In genomic region chr2:95231723-95232122, GRCh38 we compare ENCODE assay signal across 8 cellular contexts. TPM values are rescaled to one million over a fixed set of nuclear protein-coding genes. Genes with fewer than 3 reads are reported as not detected.
DNase-seq lines count a peak whose midpoint lies in the region; ATAC-seq and TF ChIP-seq lines count a peak whose summit lies in the region.

No MANE protein-coding gene starts in this region.

- H3K27ac ChIP-seq in cardiac muscle cell: no peak overlapping the region

- no peak for ATAC-seq in Right ventricle myocardium inferior

- peaks cover 46% of the 10 kb centered on the region for H3K9me3 Mint-ChIP-seq in nephron
- H3K9me3 Mint-ChIP-seq in immature natural killer cell: peaks cover 13 to 51% (median 24%) of the 10 kb centered on the region in 6 donors

- H3K36me3 ChIP-seq in cardiac muscle cell: no peaks in the 10 kb centered on the region

- peak; percentile 58 to 89 for DNase-seq in cardiac muscle cell (ENCODE audit: low read depth in 1 of 2, low spot score in 1 of 2)
- DNase-seq in Right ventricle myocardium inferior (ENCODE audit: missing footprints): no peak
- DNase-seq in LNCaP clone FGC (ENCODE audit: low read depth): peak; percentile 50
- DNase-seq in SHP77 (lab: John Stamatoyannopoulos, UW): peak; percentile 73 to 76
- DNase-seq in epidermal melanocyte (ENCODE audit: insufficient read length, low spot score): peak; percentile 74
- DNase-seq in immature natural killer cell: no peak
- DNase-seq in effector CD8-positive, alpha-beta T cell (lab: John Stamatoyannopoulos, UW): no peak

- intact Hi-C loops in Right ventricle myocardium inferior (cut with DNase I): loop anchor here (5.0 kb wide), 1 partner anchor 86 kb away; no protein-coding TSS in a partner anchor

- no peak overlapping the region for H3K4me3 Mint-ChIP-seq in nephron
- no peak overlapping the region for H3K4me3 Mint-ChIP-seq in immature natural killer cell

- TF ChIP-seq CTCF in cardiac muscle cell (IDR thresholded peaks at IDR 0.05; ENCODE audit: low read depth, low read length) (peak; percentile 87), LNCaP clone FGC (IDR thresholded peaks at IDR 0.05; ENCODE audit: control insufficient read depth, extremely low read depth, insufficient read depth) (peak; percentile 90), nephron (IDR thresholded peaks at IDR 0.05; ENCODE audit: unreplicated experiment in 3 of 3) (peak; percentile 51 to 60 (median 55))

- H3K4me1 ChIP-seq in cardiac muscle cell (ENCODE audit: low read depth): no peaks in the 10 kb centered on the region

- H3K4me1 Mint-ChIP-seq in nephron: no peaks in the 10 kb centered on the region
- H3K4me1 Mint-ChIP-seq in immature natural killer cell: no peaks in the 10 kb centered on the region

- H3K36me3 Mint-ChIP-seq in nephron (ENCODE audit: low read depth) (peaks cover 8% of the 10 kb centered on the region), immature natural killer cell (peaks cover 3 to 14% (median 6%) of the 10 kb centered on the region in 3 donors)

- H3K4me3 ChIP-seq in cardiac muscle cell: no peak overlapping the region
- H3K4me3 ChIP-seq in LNCaP clone FGC (ENCODE audit: low read depth, low read length): no peak overlapping the region

- H3K27ac Mint-ChIP-seq in nephron (no peak overlapping the region), immature natural killer cell (no peak overlapping the region)

- H3K27me3 Mint-ChIP-seq in nephron (ENCODE audit: low read depth) (no peaks in the 10 kb centered on the region), immature natural killer cell (ENCODE audit: low read depth in 3 of 3) (peaks cover 0 to 2% (median 1%) of the 10 kb centered on the region in 3 donors)

- no peaks in the 10 kb centered on the region for H3K9me3 ChIP-seq in cardiac muscle cell (ENCODE audit: low read depth)

- H3K27me3 ChIP-seq in cardiac muscle cell: no peaks in the 10 kb centered on the region

RNA-seq across cellular contexts. Expression of gene ZNF892, which starts 24.4 kb away (rescaled TPM):
- total RNA-seq in cardiac muscle cell (7.3 and 12.6 TPM in 2 replicates), Right ventricle myocardium inferior (2.5 TPM)
- polyA plus RNA-seq in cardiac muscle cell (2.6 and 4.7 TPM in 2 replicates), immature natural killer cell (1 to 10 TPM in 1 of 3 donors, under 1 TPM in 1, not detected in 1; 0.68 to 1.9 TPM)

RNA-seq across cellular contexts. Expression of gene PROM2, which starts 42.5 kb away (rescaled TPM):
- total RNA-seq in cardiac muscle cell (2.6 and 16.0 TPM in 2 replicates), Right ventricle myocardium inferior (0.32 TPM)
- polyA plus RNA-seq in cardiac muscle cell (1.4 and 2.3 TPM in 2 replicates), immature natural killer cell (not detected)

Comparison
In these comparisons a context has a peak if more than half of its experiments do, and no peak if none do; other contexts are left out.
1. DNase-seq: peak in cardiac muscle cell (2 of 2), LNCaP clone FGC (single experiment), SHP77 (2 of 2) and epidermal melanocyte (single experiment); none in Right ventricle myocardium inferior (single experiment), immature natural killer cell (0 of 3) and effector CD8-positive, alpha-beta T cell (single experiment).
2. Peak in every context shown above with its lines, with median percentiles within 50 percentile points of each other: CTCF ChIP-seq.